ENCODE assay signal across 28 cellular contexts in genomic region chr4:2911868-2912267, GRCh38.
"Had no signal": no experiment of that assay in that cellular context is flagged by ENCODE, and none has a peak within 500 bp of the region (broad histone marks: within the 10 kb centered on the region; RNA-seq: fewer than 3 reads in every experiment).

No MANE protein-coding gene starts in this region.

- H3K4me2 ChIP-seq: hepatocyte, neural progenitor cell had no signal

- H3K4me1 ChIP-seq: gastrocnemius medialis, neural progenitor cell, psoas muscle had no signal

- H3K27ac Mint-ChIP-seq: nephron, neural progenitor cell, type B pancreatic cell had no signal

- H3K27me3 ChIP-seq: dorsolateral prefrontal cortex, gastrocnemius medialis, heart left ventricle, hepatocyte, left lung, neural progenitor cell, ovary, spleen, testis, tibial artery had no signal

- H3K27me3 Mint-ChIP-seq: naive thymus-derived CD4-positive, alpha-beta T cell; stimulated activated memory B cell treated with anti-CD40 and anti-IgM and Interleukin-4, amounts not matched to agents 10 μg/mL and 1 μg/mL and 100 μg/mL, for 72 hours; type B pancreatic cell had no signal

- DNase-seq: effector CD4-positive, alpha-beta T cell; foreskin fibroblast; gastrocnemius medialis; heart left ventricle; left cardiac atrium; left lung; mesenchymal stem cell; midbrain; naive thymus-derived CD4-positive, alpha-beta T cell; nucleus accumbens; ovary; psoas muscle; right cardiac atrium; spleen; stimulated activated CD4-positive, alpha-beta T cell treated with anti-CD3 and anti-CD28 coated beads, Interleukin-4, amount 100 ng/mL, for 4 hours; stimulated activated naive CD8-positive, alpha-beta T cell treated with anti-CD3 and anti-CD28 coated beads, Interleukin-15, Interleukin-2, amounts not matched to agents 100 U/mL and 50 U/mL, for 24 hours; substantia nigra; testis; tibial artery had no signal

- H3K27ac ChIP-seq: epithelial cell of prostate, gastrocnemius medialis, heart left ventricle, hepatocyte, left lung, neural progenitor cell, ovary, psoas muscle, skin epidermis, spleen, testis, tibial artery had no signal

- H3K4me3 ChIP-seq: dorsolateral prefrontal cortex, gastrocnemius medialis, heart left ventricle, hepatocyte, left lung, neural progenitor cell, ovary, psoas muscle, skin epidermis, spleen, testis, tibial artery had no signal

- H3K4me3 Mint-ChIP-seq: naive thymus-derived CD4-positive, alpha-beta T cell; nephron; neural progenitor cell; stimulated activated memory B cell treated with anti-CD40 and anti-IgM and Interleukin-4, amounts not matched to agents 10 μg/mL and 1 μg/mL and 100 μg/mL, for 72 hours; type B pancreatic cell had no signal

- H3K9me3 Mint-ChIP-seq: type B pancreatic cell had no signal

- H3K9ac ChIP-seq: neural progenitor cell had no signal

- H3K36me3 ChIP-seq: ovary had no signal

- H3K4me1 Mint-ChIP-seq: nephron, neural progenitor cell had no signal

- H3K9me3 ChIP-seq: gastrocnemius medialis, left lung, ovary, psoas muscle, spleen, testis, tibial artery had no signal

- H2AFZ ChIP-seq: hepatocyte, neural progenitor cell had no signal

- ATAC-seq: esophagus mucosa; gastrocnemius medialis; heart left ventricle; left cardiac atrium; left lung; naive thymus-derived CD4-positive, alpha-beta T cell; psoas muscle; right cardiac atrium; stimulated activated memory B cell treated with anti-CD40 and anti-IgM and Interleukin-4, amounts not matched to agents 10 μg/mL and 1 μg/mL and 100 μg/mL, for 72 hours; stimulated activated naive CD8-positive, alpha-beta T cell treated with anti-CD3 and anti-CD28 coated beads, Interleukin-15, Interleukin-2, amounts not matched to agents 100 U/mL and 50 U/mL, for 24 hours had no signal
